ENCODE assay signal across 8 cellular contexts in genomic region chr7:35799846-35800717, GRCh38. TPM values are rescaled to one million over a fixed set of nuclear protein-coding genes. Genes with fewer than 3 reads are reported as not detected.
DNase-seq lines count a peak whose midpoint lies in the region; ATAC-seq, FAIRE-seq and TF ChIP-seq lines count a peak whose summit lies in the region.

No MANE protein-coding gene starts in this region.

- H3K27ac ChIP-seq in HUES48 (ENCODE audit: low read depth, low read length) (peak overlapping the region; percentile 99), epithelial cell of prostate (peak overlapping the region; percentile 89)

- TF ChIP-seq CTCF in D721Med (IDR thresholded peaks at IDR 0.05; ENCODE audit: insufficient read depth, missing control alignments): no peak

- no peak for DNase-seq in D721Med (ENCODE audit: insufficient read length, low spot score)
- peak; percentile 89 for DNase-seq in NOMO-1 treated with DMSO at 0.1 percent for 48 hours (lab: John Stamatoyannopoulos, UW; ENCODE audit: unreplicated experiment)
- DNase-seq in activated CD8-positive, alpha-beta memory T cell treated with anti-CD3 and anti-CD28 coated beads, Interleukin-2, amount 50 U/mL, for 1 hour (ENCODE audit: extremely low read depth): peak; percentile 70
- peak; percentile 16 for DNase-seq in epithelial cell of prostate (ENCODE audit: low read depth, low spot score)
- DNase-seq in mucosa of gallbladder (ENCODE audit: low spot score): peak; percentile 86
- DNase-seq in stimulated activated CD8-positive, alpha-beta memory T cell treated with anti-CD3 and anti-CD28 coated beads, Interleukin-7, amount 100 ng/mL, for 1 hour (ENCODE audit: low read depth in 2 of 2): peak; percentile 60 to 63

- H3K36me3 ChIP-seq in HUES48 (ENCODE audit: control insufficient read depth, insufficient read depth, low read length): no peaks in the 10 kb centered on the region

- H3K4me1 ChIP-seq in HUES48 (ENCODE audit: control insufficient read depth, insufficient read depth, low read length): peaks cover 28% of the 10 kb centered on the region

- H3K4me3 ChIP-seq in HUES48 (ENCODE audit: low read depth, low read length): peak overlapping the region; percentile 93

- no peaks in the 10 kb centered on the region for H3K27me3 ChIP-seq in HUES48 (ENCODE audit: control insufficient read depth, insufficient read depth, low read length)

- H3K9ac ChIP-seq in HUES48 (ENCODE audit: low read depth, low read length): peak overlapping the region; percentile 98

- peak; percentile 45 for ATAC-seq in GM21447 (IDR thresholded peaks at IDR 0.05; ENCODE audit: unreplicated experiment)

- no peaks in the 10 kb centered on the region for H3K9me3 ChIP-seq in HUES48 (ENCODE audit: control insufficient read depth, insufficient read depth, low read length)

- FAIRE-seq in D721Med (lab: Jason Lieb, UNC): peak; percentile 55

RNA-seq across cellular contexts. Expression of gene SEPTIN7, which starts 0.8 kb away (rescaled TPM):
- 211 TPM for total RNA-seq in mucosa of gallbladder
